ENCODE assay signal across 8 cellular contexts in the genomic region with DNA sequence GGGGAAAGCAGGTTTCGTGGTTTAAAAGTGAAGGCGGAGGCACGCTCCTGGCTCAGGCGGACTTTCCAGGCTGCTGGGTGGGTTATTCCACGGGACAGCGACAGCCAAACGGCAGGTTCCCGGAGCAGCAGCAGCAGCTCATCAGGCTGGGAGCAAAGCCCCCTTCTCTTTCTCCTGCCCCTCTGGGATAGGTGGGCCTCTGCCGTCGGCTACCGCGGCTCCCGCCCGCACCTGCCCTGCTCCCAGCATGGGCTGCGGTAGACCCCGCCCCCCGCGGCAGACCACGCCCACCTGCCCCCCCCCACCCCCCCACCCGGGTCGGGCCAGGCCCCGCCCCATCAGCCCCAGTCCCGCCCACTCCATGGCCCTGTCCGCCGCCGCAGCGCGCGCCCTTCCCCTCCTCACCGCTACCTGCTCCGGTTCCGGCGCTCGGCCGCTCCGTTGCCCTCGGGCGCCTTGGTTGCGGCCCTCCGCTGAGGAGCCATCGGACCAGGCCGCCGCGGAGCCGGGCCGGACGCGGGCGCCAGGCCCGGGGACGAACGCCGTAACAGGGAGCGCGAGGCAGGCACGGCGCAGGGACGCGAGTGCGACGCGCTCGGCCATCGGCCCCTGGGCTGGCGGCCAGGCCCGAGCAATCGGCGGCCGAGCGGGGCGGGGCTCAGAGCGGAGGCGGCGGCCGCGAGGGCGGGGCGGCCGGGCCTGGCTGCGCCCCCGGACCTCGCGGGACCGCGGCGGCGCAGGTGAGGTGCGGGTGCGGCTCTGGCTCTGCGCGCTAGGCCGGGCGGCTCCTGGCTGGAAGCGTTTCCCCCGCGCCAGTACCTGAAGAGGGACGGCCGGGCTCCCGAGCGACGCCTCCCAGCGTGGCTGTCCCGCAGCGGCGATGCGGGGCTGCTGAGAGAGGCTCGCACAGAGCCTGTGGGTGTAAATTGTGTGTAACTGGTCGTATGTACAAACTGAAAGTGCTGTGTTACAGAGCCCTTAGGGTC. TPM values are rescaled to one million over a fixed set of nuclear protein-coding genes. Genes with fewer than 3 reads are reported as not detected.
DNase-seq lines count a peak whose midpoint lies in the region; ATAC-seq and TF ChIP-seq lines count a peak whose summit lies in the region.

A gene (plus strand): TSS at position 347 of the 986 bp plus-strand sequence. CDS start 1,453 bp downstream, outside the sequence.
A gene with protein sequence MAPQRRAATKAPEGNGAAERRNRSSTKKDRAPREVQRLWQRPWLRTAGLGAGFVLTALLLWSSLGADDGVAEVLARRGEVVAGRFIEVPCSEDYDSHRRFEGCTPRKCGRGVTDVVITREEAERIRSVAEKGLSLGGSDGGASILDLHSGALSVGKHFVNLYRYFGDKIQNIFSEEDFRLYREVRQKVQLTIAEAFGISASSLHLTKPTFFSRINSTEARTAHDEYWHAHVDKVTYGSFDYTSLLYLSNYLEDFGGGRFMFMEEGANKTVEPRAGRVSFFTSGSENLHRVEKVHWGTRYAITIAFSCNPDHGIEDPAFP (minus strand): TSS at position 586 of the 986 bp plus-strand sequence. CDS start 101 bp downstream, at position 485.

- peak within 1 kb of the TSS; percentile 74 for H3K27ac Mint-ChIP-seq in activated naive CD8-positive, alpha-beta T cell treated with anti-CD3 and anti-CD28 coated beads for 36 hours

- no peaks in the 10 kb centered on the region for H3K9me3 Mint-ChIP-seq in activated naive CD8-positive, alpha-beta T cell treated with anti-CD3 and anti-CD28 coated beads for 36 hours

- H3K27me3 ChIP-seq in SU-DHL-6 (ENCODE audit: low read length) (no peaks in the 10 kb centered on the region), parathyroid adenoma (ENCODE audit: control insufficient read depth, insufficient read depth, low read length) (no peaks in the 10 kb centered on the region), thyroid gland (no peaks in the 10 kb centered on the region)

- H3K36me3 ChIP-seq in SU-DHL-6 (ENCODE audit: low read length), result no peaks in the 10 kb centered on the region
- no peaks in the 10 kb centered on the region for H3K36me3 ChIP-seq in parathyroid adenoma (ENCODE audit: control insufficient read depth, insufficient read depth, low read length)
- no peaks in the 10 kb centered on the region for H3K36me3 ChIP-seq in thyroid gland

- H3K9me2 ChIP-seq in SU-DHL-6 (replicated peaks; ENCODE audit: insufficient read depth, low read length), result no peaks in the 10 kb centered on the region

- H2AFZ ChIP-seq in SU-DHL-6 (ENCODE audit: low read depth, low read length, severe bottlenecking), result peak within 1 kb of the TSS; percentile 78
- H2AFZ ChIP-seq in parathyroid adenoma, result peak within 1 kb of the TSS; percentile 89

- peaks cover 11% of the 10 kb centered on the region for H3K4me1 ChIP-seq in parathyroid adenoma
- H3K4me1 ChIP-seq in thyroid gland, result peaks cover 12 to 17% of the 10 kb centered on the region in 2 donors

- peaks cover 23% of the 10 kb centered on the region for H3K4me1 Mint-ChIP-seq in activated naive CD8-positive, alpha-beta T cell treated with anti-CD3 and anti-CD28 coated beads for 36 hours

- no peaks in the 10 kb centered on the region; the same call in 1 of the 2 replicates for H4K20me1 ChIP-seq in SU-DHL-6 (ENCODE audit: low read depth, low read length)

- H3K4me2 ChIP-seq in SU-DHL-6 (ENCODE audit: low read depth, low read length, poor library complexity, severe bottlenecking) (peak within 1 kb of the TSS; percentile 75), parathyroid adenoma (ENCODE audit: low read length) (peak within 1 kb of the TSS; percentile 95)

- 2 to 11% methylated on average over 17 to 22 of the region's 108 CpGs for WGBS in thyroid gland, 2 donors

- intact Hi-C loops in Right ventricle myocardium inferior (cut with DNase I) (loop anchor here (1.0 to 5.0 kb wide), 2 partner anchors 34 to 230 kb away; a partner anchor contains a TSS), thyroid gland (cut with DNase I) (loop anchor here (10.0 kb wide), 1 partner anchor 77 kb away; no protein-coding TSS in a partner anchor)

- peak within 1 kb of the TSS; percentile 76 for H3K4me3 Mint-ChIP-seq in activated naive CD8-positive, alpha-beta T cell treated with anti-CD3 and anti-CD28 coated beads for 36 hours

- H3F3A ChIP-seq in SU-DHL-6 (ENCODE audit: insufficient read depth), result no peaks in the 10 kb centered on the region

- no peaks in the 10 kb centered on the region for H3K27me3 Mint-ChIP-seq in activated naive CD8-positive, alpha-beta T cell treated with anti-CD3 and anti-CD28 coated beads for 36 hours

- peak within 1 kb of the TSS; percentile 87 for H3K4me3 ChIP-seq in SU-DHL-6 (ENCODE audit: insufficient read depth, low read length, poor library complexity, severe bottlenecking)
- H3K4me3 ChIP-seq in parathyroid adenoma (ENCODE audit: low read depth, low read length), result peak within 1 kb of the TSS; percentile 80
- peak within 1 kb of the TSS; percentile 53 to 95 (median 71) for H3K4me3 ChIP-seq in thyroid gland (replicated peaks in 1 of 3)

- H3K36me3 Mint-ChIP-seq in activated naive CD8-positive, alpha-beta T cell treated with anti-CD3 and anti-CD28 coated beads for 36 hours, result peaks cover 21% of the 10 kb centered on the region

- ATAC-seq in HG02588 (IDR thresholded peaks at IDR 0.05; ENCODE audit: unreplicated experiment) (peak; percentile 84), Right ventricle myocardium inferior (peak; percentile 94)

- H3K79me2 ChIP-seq in SU-DHL-6 (ENCODE audit: insufficient read depth, low read length), result no peaks in the 10 kb centered on the region
- peaks cover 2% of the 10 kb centered on the region for H3K79me2 ChIP-seq in parathyroid adenoma

- TF ChIP-seq CTCF in SU-DHL-6 (IDR thresholded peaks at IDR 0.05; ENCODE audit: insufficient read depth, low read length, poor library complexity, severe bottlenecking) (no peak), parathyroid adenoma (IDR thresholded peaks at IDR 0.05) (no peak), thyroid gland (IDR thresholded peaks at IDR 0.05) (peak in 2 of 6 experiments; percentile 39 to 41)

- H3K9me3 ChIP-seq in SU-DHL-6 (ENCODE audit: insufficient read depth, low read length) (no peaks in the 10 kb centered on the region), parathyroid adenoma (ENCODE audit: control insufficient read depth, low read length) (no peaks in the 10 kb centered on the region), thyroid gland (no peaks in the 10 kb centered on the region)

- DNase-seq in NCI-H1048 (lab: John Stamatoyannopoulos, UW) (peak; percentile 65), Right ventricle myocardium inferior (ENCODE audit: missing footprints) (peak; percentile 92), thyroid gland (peak; percentile 85)
- peak; percentile 94 for DNase-seq in activated naive CD8-positive, alpha-beta T cell treated with anti-CD3 and anti-CD28 coated beads for 36 hours

- H3K9ac ChIP-seq in SU-DHL-6 (ENCODE audit: low read length) (peak within 1 kb of the TSS; percentile 71), parathyroid adenoma (no peak within 1 kb of the TSS)

- TF ChIP-seq POLR2A in GM10847 (IDR thresholded peaks at IDR 0.05; ENCODE audit: extremely low read depth, insufficient read length), result peak; percentile 72
- TF ChIP-seq POLR2A in thyroid gland (IDR thresholded peaks at IDR 0.05), result peak; percentile 27 to 78

- peak within 1 kb of the TSS; percentile 72 for H3K27ac ChIP-seq in SU-DHL-6 (ENCODE audit: low read depth, low read length)
- H3K27ac ChIP-seq in parathyroid adenoma, result peak within 1 kb of the TSS; percentile 87
- H3K27ac ChIP-seq in thyroid gland, result peak within 1 kb of the TSS; percentile 55 to 95 (median 90)

RNA-seq across cellular contexts. Expression of the first gene that starts in this region (rescaled TPM):
- 10 to 100 TPM; 17.3 to 20.3 TPM for total RNA-seq in activated naive CD8-positive, alpha-beta T cell treated with anti-CD3 and anti-CD28 coated beads for 36 hours
- total RNA-seq in Right ventricle myocardium inferior (14.4 TPM), thyroid gland (10 to 100 TPM; 33.2 to 72.7 (median 40.9) TPM)

RNA-seq across cellular contexts. Expression of the second gene that starts in this region (rescaled TPM):
- 10 to 100 TPM; 18.4 to 21.5 TPM for total RNA-seq in activated naive CD8-positive, alpha-beta T cell treated with anti-CD3 and anti-CD28 coated beads for 36 hours
- total RNA-seq in Right ventricle myocardium inferior (23.5 TPM), thyroid gland (10 to 100 TPM; 46.5 to 57.5 (median 55.1) TPM)

Comparison
In these comparisons a context has a peak if more than half of its experiments do, and no peak if none do; other contexts are left out.
1. Peak in every context shown above with its lines: DNase-seq, ATAC-seq, H3K4me3 ChIP-seq and H3K27ac ChIP-seq.